ENCODE assay signal across 29 cellular contexts in the genomic region with DNA sequence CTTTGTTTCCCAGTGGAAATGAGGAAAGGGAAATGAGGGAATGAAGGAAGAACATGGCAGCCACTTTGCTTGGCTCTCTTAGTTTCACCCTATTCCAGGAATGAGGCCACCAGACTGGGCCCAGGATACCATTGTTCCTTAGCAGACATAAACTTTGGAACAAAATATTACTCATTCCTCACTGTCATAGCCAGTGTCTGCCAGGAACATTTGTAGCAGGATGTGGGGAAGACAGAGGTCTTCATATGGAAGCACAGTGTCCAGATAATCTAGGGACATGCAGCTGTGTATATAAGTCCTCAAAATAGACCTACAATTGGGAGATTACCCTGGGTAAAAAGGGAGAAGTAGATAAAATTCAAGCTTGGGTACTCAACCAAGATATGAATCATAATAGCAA. TPM values are rescaled to one million over a fixed set of nuclear protein-coding genes. Genes with fewer than 3 reads are reported as not detected.
"Had no signal": no experiment of that assay in that cellular context is flagged by ENCODE, and none has a peak within 500 bp of the region (broad histone marks: within the 10 kb centered on the region; RNA-seq: fewer than 3 reads in every experiment).

No MANE protein-coding gene starts in this region.

- H3K9me3 ChIP-seq: adrenal gland, ascending aorta, breast epithelium, esophagus muscularis mucosa, gastroesophageal sphincter, neutrophil, ovary, prostate gland, spleen, thoracic aorta, upper lobe of right lung had no signal

- FAIRE-seq: islet of Langerhans had no signal

- H3K36me3 ChIP-seq: adrenal gland, ascending aorta, breast epithelium, esophagus muscularis mucosa, gastroesophageal sphincter, neutrophil, ovary, prostate gland, spleen, thoracic aorta, upper lobe of right lung had no signal

- H3K27me3 ChIP-seq: adrenal gland, ascending aorta, breast epithelium, esophagus muscularis mucosa, neutrophil, ovary, spleen had no signal

- DNase-seq: activated CD4-positive, alpha-beta T cell treated with anti-CD3 and anti-CD28 coated beads for 4 hours; activated CD4-positive, alpha-beta T cell treated with anti-CD3 and anti-CD28 coated beads, Interleukin-2, amount 50 U/mL, for 48 hours; activated CD4-positive, CD25-positive, alpha-beta regulatory T cell; activated CD8-positive, alpha-beta memory T cell treated with anti-CD3 and anti-CD28 coated beads, Interleukin-2, amount 50 U/mL, for 48 hours; activated naive CD4-positive, alpha-beta T cell; activated T-cell treated with anti-CD3 and anti-CD28 coated beads, Interleukin-2, amount 50 U/mL, for 4 hours; adrenal gland; head of caudate nucleus; hypothalamus; left cardiac atrium; ovary; spleen; stimulated activated CD4-positive, alpha-beta T cell treated with anti-CD3 and anti-CD28 coated beads, Interleukin-4, amount 100 ng/mL, for 1 hour; stimulated activated naive CD4-positive, alpha-beta T cell; T-helper 1 cell; T-helper 9 cell; upper lobe of right lung had no signal

- H3K4me3 ChIP-seq: adrenal gland, ascending aorta, breast epithelium, coronary artery, esophagus muscularis mucosa, gastroesophageal sphincter, ovary, prostate gland, spleen, thoracic aorta, upper lobe of right lung had no signal

- H3K27ac ChIP-seq: adrenal gland, ascending aorta, breast epithelium, coronary artery, esophagus muscularis mucosa, gastroesophageal sphincter, neutrophil, ovary, prostate gland, spleen, thoracic aorta, upper lobe of right lung had no signal

- H3K4me1 ChIP-seq: adrenal gland, breast epithelium, prostate gland, upper lobe of right lung had no signal

- ATAC-seq: activated T-cell treated with anti-CD3 and anti-CD28 coated beads, Interleukin-2, amount 50 U/mL, for 4 hours; gastroesophageal sphincter; upper lobe of right lung had no signal

RNA-seq across cellular contexts. Expression of gene C11orf97, which starts 16.3 kb away (rescaled TPM):
- total RNA-seq: activated CD8-positive, alpha-beta memory T cell treated with anti-CD3 and anti-CD28 coated beads for 36 hours; activated T-cell treated with anti-CD3 and anti-CD28 coated beads, Interleukin-2, amount 50 U/mL, for 4 hours; activated T-helper 2 cell treated with anti-CD3 and anti-CD28 coated beads, Interferon-gamma antibody, Interleukin-2, Interleukin-4, amounts not matched to agents 10 μg/mL and 5 μg/mL and 100 μg/mL, durations not matched to agents 14 hours and 24 hours and 36 hours; adrenal gland; ascending aorta; breast epithelium; esophagus muscularis mucosa; gastroesophageal sphincter; left cardiac atrium; liver; prostate gland; spleen; thoracic aorta; upper lobe of right lung had no signal
- polyA plus RNA-seq: adrenal gland, ovary had no signal
